Comparison of ENCODE assay signal across 20 cellular contexts in genomic region chr3:167973046-167973445, GRCh38.
DNase-seq lines count a peak whose midpoint lies in the region; TF ChIP-seq lines count a peak whose summit lies in the region.
"Had no signal": no experiment of that assay in that cellular context is flagged by ENCODE, and none has a peak within 500 bp of the region (broad histone marks: within the 10 kb centered on the region; RNA-seq: fewer than 3 reads in every experiment).

No MANE protein-coding gene starts in this region.

- H3K27me3 ChIP-seq in Loucy (ENCODE audit: insufficient read depth, low read length, poor library complexity, severe bottlenecking) = no peaks in the 10 kb centered on the region
- H3K27me3 ChIP-seq in A673 (replicated peaks; ENCODE audit: insufficient read depth, low read depth, low read length, poor library complexity) = peaks cover 5% of the 10 kb centered on the region
- H3K27me3 ChIP-seq: BLaER1 treated with 17β-estradiol and CSF1 and Interleukin-3, amounts not matched to agents 10 nM and 100 nM had no signal

- peak overlapping the region; percentile 32; the same call in 1 of the 2 replicates for H2AFZ ChIP-seq in Loucy (ENCODE audit: low read length)

- no peaks in the 10 kb centered on the region for H3F3A ChIP-seq in Loucy (ENCODE audit: low read depth)

- H3K27ac ChIP-seq in A673 (ENCODE audit: low read depth, low read length, poor library complexity, severe bottlenecking) = no peak overlapping the region
- H3K27ac ChIP-seq: BLaER1 treated with 17β-estradiol and CSF1 and Interleukin-3, amounts not matched to agents 10 nM and 100 nM; C4-2B had no signal

- in situ Hi-C loops in G401 (cut with HindIII; ENCODE audit: low sequenced_read_pairs) = no loop called here

- TF ChIP-seq CTCF in Loucy (conservative IDR thresholded peaks at IDR 0.05; ENCODE audit: low read length) = no peak
- TF ChIP-seq CTCF in A673 (conservative IDR thresholded peaks at IDR 0.05; ENCODE audit: low read depth, low read length) = no peak

- no peak overlapping the region for H3K9ac ChIP-seq in Loucy (ENCODE audit: low read depth, low read length, poor library complexity, severe bottlenecking)
- H3K9ac ChIP-seq: BLaER1 treated with 17β-estradiol and CSF1 and Interleukin-3, amounts not matched to agents 10 nM and 100 nM had no signal

- H3K9me3 ChIP-seq in Loucy (ENCODE audit: insufficient read depth, low read depth, low read length) (no peaks in the 10 kb centered on the region), A673 (ENCODE audit: low read depth, low read length, poor library complexity, severe bottlenecking) (no peaks in the 10 kb centered on the region)
- H3K9me3 ChIP-seq: BLaER1 treated with 17β-estradiol and CSF1 and Interleukin-3, amounts not matched to agents 10 nM and 100 nM; Caco-2 had no signal

- no peaks in the 10 kb centered on the region for H3K79me2 ChIP-seq in Loucy (ENCODE audit: insufficient read depth, low read length)

- H3K4me1 ChIP-seq in Loucy (ENCODE audit: insufficient read depth, low read length, poor library complexity, severe bottlenecking) (peaks cover 34% of the 10 kb centered on the region), A673 (ENCODE audit: insufficient read depth, low read length, poor library complexity, severe bottlenecking) (peaks cover 18% of the 10 kb centered on the region)

- no peaks in the 10 kb centered on the region for H3K36me3 ChIP-seq in Loucy (ENCODE audit: insufficient read depth, low read length)
- H3K36me3 ChIP-seq in A673 (ENCODE audit: insufficient read depth, low read length, poor library complexity, severe bottlenecking) = no peaks in the 10 kb centered on the region
- H3K36me3 ChIP-seq: BLaER1 treated with 17β-estradiol and CSF1 and Interleukin-3, amounts not matched to agents 10 nM and 100 nM had no signal

- no peak overlapping the region for H3K4me3 ChIP-seq in Loucy (ENCODE audit: low read length, poor library complexity, severe bottlenecking)
- H3K4me3 ChIP-seq in A673 (ENCODE audit: low read depth, low read length, poor library complexity, severe bottlenecking) = no peak overlapping the region
- H3K4me3 ChIP-seq: BLaER1 treated with 17β-estradiol and CSF1 and Interleukin-3, amounts not matched to agents 10 nM and 100 nM had no signal

- no TSS peak for BruUV-seq in A673 (replicated peaks; lab: Mats Ljungman, UMichigan)

- H3K9me2 ChIP-seq in Loucy (replicated peaks; ENCODE audit: low read depth, low read length) = no peaks in the 10 kb centered on the region

- no peaks in the 10 kb centered on the region for H4K20me1 ChIP-seq in Loucy (ENCODE audit: insufficient read depth, low read length, poor library complexity, severe bottlenecking)
- H4K20me1 ChIP-seq: BLaER1 treated with 17β-estradiol and CSF1 and Interleukin-3, amounts not matched to agents 10 nM and 100 nM had no signal

- peak; percentile 83 for DNase-seq in G401 (ENCODE audit: low spot score)
- peak; percentile 80 for DNase-seq in cerebellar cortex (ENCODE audit: low spot score)
- peak; percentile 16 for DNase-seq in pons (ENCODE audit: low spot score)
- DNase-seq in putamen (ENCODE audit: low spot score) = no peak
- no peak for DNase-seq in D341Med (ENCODE audit: low spot score)
- no peak for DNase-seq in A673 (ENCODE audit: low spot score)
- DNase-seq: 8988T; Caco-2; Calu3; CD4-positive, alpha-beta T cell; CD8-positive, alpha-beta T cell; DMS153; DMS53; DMS79; DND-41; EL; GF-D8 had no signal

- CTCF ChIA-PET in A673 (lab: Charles Lee) = no interaction called here

- POLR2A ChIA-PET in A673 (lab: Charles Lee; ENCODE audit: low non-redundant PET) = no interaction called here

- H3K4me2 ChIP-seq in Loucy (ENCODE audit: low read depth, low read length, poor library complexity, severe bottlenecking) = no peak overlapping the region

- intact Hi-C loops in A673 (cut with micrococcal nuclease; ENCODE audit: unreplicated experiment) = no loop called here

Comparison
In these comparisons a context has a peak if more than half of its experiments do, and no peak if none do; other contexts are left out.
1. DNase-seq: peak in G401 (single experiment), cerebellar cortex (single experiment) and pons (single experiment); none in putamen (single experiment), D341Med (single experiment) and A673 (single experiment).